Comparison of ENCODE assay signal across 20 cellular contexts in genomic region chr13:94090773-94091172, GRCh38.
"Had no signal": no experiment of that assay in that cellular context is flagged by ENCODE, and none has a peak within 500 bp of the region (broad histone marks: within the 10 kb centered on the region; RNA-seq: fewer than 3 reads in every experiment).

No MANE protein-coding gene starts in this region.

- DNase-seq: activated CD4-positive, alpha-beta T cell treated with anti-CD3 and anti-CD28 coated beads for 1 hour; activated CD8-positive, alpha-beta memory T cell treated with anti-CD3 and anti-CD28 coated beads for 24 hours; activated CD8-positive, alpha-beta memory T cell treated with anti-CD3 and anti-CD28 coated beads, Interleukin-2, amount 50 U/mL, for 4 hours; activated T-cell treated with anti-CD3 and anti-CD28 coated beads, Interleukin-2, amount 50 U/mL, for 24 hours; amniotic stem cell; cortex of kidney; foreskin fibroblast; left ventricle myocardium superior; nephron progenitor cell; stimulated activated CD4-positive, alpha-beta T cell treated with anti-CD3 and anti-CD28 coated beads, Interleukin-15, amount 100 ng/mL, for 24 hours; T-helper 1 cell had no signal

- H3K9me3 Mint-ChIP-seq: type B pancreatic cell had no signal

- ATAC-seq: activated T-helper 17 cell treated with anti-CD3 and anti-CD28 coated beads, Interleukin-2, amount 50 U/mL, for 72 hours; left ventricle myocardium superior; sciatic nerve; stimulated activated memory B cell treated with anti-CD40 and anti-IgM and Interleukin-4, amounts not matched to agents 10 μg/mL and 1 μg/mL and 100 μg/mL, for 72 hours had no signal

- H3K36me3 Mint-ChIP-seq: activated naive CD8-positive, alpha-beta T cell; stimulated activated memory B cell treated with anti-CD40 and anti-IgM and Interleukin-4, amounts not matched to agents 10 μg/mL and 1 μg/mL and 100 μg/mL, for 72 hours had no signal

- H3K4me2 ChIP-seq: smooth muscle cell had no signal

- FAIRE-seq: bronchial epithelial cell, TTC549 had no signal

- H3K27ac Mint-ChIP-seq: activated naive CD8-positive, alpha-beta T cell; activated T-cell treated with anti-CD3 and anti-CD28 coated beads, Interleukin-2, amount 50 U/mL, for 24 hours; activated T-helper 17 cell treated with anti-CD3 and anti-CD28 coated beads, Interleukin-2, amount 50 U/mL, for 72 hours; nephron progenitor cell; stimulated activated memory B cell treated with anti-CD40 and anti-IgM and Interleukin-4, amounts not matched to agents 10 μg/mL and 1 μg/mL and 100 μg/mL, for 72 hours; type B pancreatic cell had no signal

- H3K27me3 Mint-ChIP-seq: stimulated activated memory B cell treated with anti-CD40 and anti-IgM and Interleukin-4, amounts not matched to agents 10 μg/mL and 1 μg/mL and 100 μg/mL, for 72 hours; type B pancreatic cell had no signal

- H3K27ac ChIP-seq: epithelial cell of prostate had no signal

- H3K4me3 ChIP-seq: smooth muscle cell had no signal

- H3K4me3 Mint-ChIP-seq: activated naive CD8-positive, alpha-beta T cell; activated T-cell treated with anti-CD3 and anti-CD28 coated beads, Interleukin-2, amount 50 U/mL, for 24 hours; activated T-helper 17 cell treated with anti-CD3 and anti-CD28 coated beads, Interleukin-2, amount 50 U/mL, for 72 hours; nephron progenitor cell; stimulated activated memory B cell treated with anti-CD40 and anti-IgM and Interleukin-4, amounts not matched to agents 10 μg/mL and 1 μg/mL and 100 μg/mL, for 72 hours; type B pancreatic cell had no signal

- H3K4me1 Mint-ChIP-seq: activated T-helper 17 cell treated with anti-CD3 and anti-CD28 coated beads, Interleukin-2, amount 50 U/mL, for 72 hours; nephron progenitor cell; stimulated activated memory B cell treated with anti-CD40 and anti-IgM and Interleukin-4, amounts not matched to agents 10 μg/mL and 1 μg/mL and 100 μg/mL, for 72 hours had no signal
